In genomic region chr4:41611881-41612871, GRCh38 we compare ENCODE assay signal across 8 cellular contexts.
DNase-seq lines count a peak whose midpoint lies in the region; ATAC-seq and TF ChIP-seq lines count a peak whose summit lies in the region.

No MANE protein-coding gene starts in this region.

- no peaks in the 10 kb centered on the region for H3K9me2 ChIP-seq in GM23248 (ENCODE audit: insufficient read depth)

- no peak overlapping the region for H3K9ac ChIP-seq in GM23248
- H3K9ac ChIP-seq in adipocyte (ENCODE audit: low read length): no peak overlapping the region
- no peak overlapping the region for H3K9ac ChIP-seq in rectal smooth muscle tissue (ENCODE audit: low read length)

- H3K27ac ChIP-seq in GM23248: no peak overlapping the region
- H3K27ac ChIP-seq in right atrium auricular region: peak overlapping the region; percentile 46 to 69
- peak overlapping the region; percentile 55 for H3K27ac ChIP-seq in rectal smooth muscle tissue (ENCODE audit: low read depth, low read length)

- no peak overlapping the region for H2AFZ ChIP-seq in GM23248

- no peaks in the 10 kb centered on the region for H3K4me1 Mint-ChIP-seq in effector memory CD8-positive, alpha-beta T cell (ENCODE audit: low read depth in 2 of 2)

- 15 to 16% methylated on average over 14 of the region's 14 CpGs for WGBS in GM23248 (ENCODE audit: low coverage in 1 of 2, low lambda C conversion rate in 2 of 2, missing lambda C conversion rate in 2 of 2), 2 experiments

- 0 out of 2 replicates have a peak, but pooled peaks cover 5% of the 10 kb centered on the region for H3K27me3 ChIP-seq in GM23248 (replicated peaks; ENCODE audit: insufficient read depth)
- H3K27me3 ChIP-seq in adipocyte (replicated peaks; ENCODE audit: control insufficient read depth, insufficient read depth, low read length): no peaks in the 10 kb centered on the region
- no peaks in the 10 kb centered on the region for H3K27me3 ChIP-seq in right atrium auricular region
- no peaks in the 10 kb centered on the region for H3K27me3 ChIP-seq in rectal smooth muscle tissue (ENCODE audit: control insufficient read depth, insufficient read depth, low read length)

- no peak for ATAC-seq in HG02870 (IDR thresholded peaks at IDR 0.05; ENCODE audit: unreplicated experiment)
- ATAC-seq in effector memory CD8-positive, alpha-beta T cell (replicated peaks): no peak

- in situ Hi-C loops in GM23248 (cut with MboI): no loop called here

- peak overlapping the region; percentile 53 for H3K4me3 ChIP-seq in GM23248
- peak overlapping the region; percentile 28 for H3K4me3 ChIP-seq in adipocyte (ENCODE audit: low read length)
- peak overlapping the region in 1 of 2 donors; percentile 36 for H3K4me3 ChIP-seq in right atrium auricular region
- H3K4me3 ChIP-seq in rectal smooth muscle tissue (ENCODE audit: low read length): peak overlapping the region; percentile 16

- H3K36me3 Mint-ChIP-seq in effector memory CD8-positive, alpha-beta T cell (ENCODE audit: insufficient read depth): no peaks in the 10 kb centered on the region

- H3K9me3 ChIP-seq in GM23248 (ENCODE audit: low read depth) (no peaks in the 10 kb centered on the region), adipocyte (ENCODE audit: control insufficient read depth, low read length) (no peaks in the 10 kb centered on the region), right atrium auricular region (no peaks in the 10 kb centered on the region)

- DNase-seq in GM23248 (peak; percentile 60), adipocyte (ENCODE audit: low read depth) (peak; percentile 39), right atrium auricular region (ENCODE audit: low spot score) (peak; percentile 75)
- no peak for DNase-seq in activated CD4-positive, CD25-positive, alpha-beta regulatory T cell (lab: John Stamatoyannopoulos, UW)
- DNase-seq in effector memory CD8-positive, alpha-beta T cell: no peak
- no peak for DNase-seq in stimulated activated CD4-positive, alpha-beta T cell treated with anti-CD3 and anti-CD28 coated beads, Interleukin-4, amount 100 ng/mL, for 4 hours

- H3K4me3 Mint-ChIP-seq in effector memory CD8-positive, alpha-beta T cell: no peak overlapping the region

- H3F3A ChIP-seq in GM23248 (ENCODE audit: insufficient read depth): no peaks in the 10 kb centered on the region

- H3K4me1 ChIP-seq in GM23248 (ENCODE audit: insufficient read depth) (peaks cover 22% of the 10 kb centered on the region), adipocyte (ENCODE audit: control insufficient read depth, insufficient read depth, low read length) (peaks cover 22% of the 10 kb centered on the region), right atrium auricular region (peaks cover 0 to 27% of the 10 kb centered on the region in 2 donors), rectal smooth muscle tissue (ENCODE audit: control insufficient read depth, insufficient read depth, low read length) (peaks cover 6% of the 10 kb centered on the region)

- no peaks in the 10 kb centered on the region for H3K27me3 Mint-ChIP-seq in effector memory CD8-positive, alpha-beta T cell

- no peaks in the 10 kb centered on the region for H4K20me1 ChIP-seq in GM23248 (ENCODE audit: insufficient read depth)

- no peak overlapping the region for H3K27ac Mint-ChIP-seq in effector memory CD8-positive, alpha-beta T cell

- no peaks in the 10 kb centered on the region for H3K79me2 ChIP-seq in GM23248 (ENCODE audit: insufficient read depth)

- peak overlapping the region; percentile 75 for H3K4me2 ChIP-seq in GM23248 (ENCODE audit: unreplicated experiment)

- no peaks in the 10 kb centered on the region for H3K9me3 Mint-ChIP-seq in effector memory CD8-positive, alpha-beta T cell

- no peaks in the 10 kb centered on the region for H3K36me3 ChIP-seq in GM23248 (ENCODE audit: low read depth)
- H3K36me3 ChIP-seq in adipocyte (ENCODE audit: control insufficient read depth, insufficient read depth, low read length, severe bottlenecking): no peaks in the 10 kb centered on the region
- H3K36me3 ChIP-seq in right atrium auricular region: peaks cover 16% of the 10 kb centered on the region
- H3K36me3 ChIP-seq in rectal smooth muscle tissue (ENCODE audit: control insufficient read depth, insufficient read depth, low read length): no peaks in the 10 kb centered on the region

- peak in 1 of 2 donors; percentile 20 for TF ChIP-seq CTCF in right atrium auricular region (IDR thresholded peaks at IDR 0.05)

Comparison
In these comparisons a context has a peak if more than half of its experiments do, and no peak if none do; other contexts are left out.
1. DNase-seq: peak in GM23248 (single experiment), adipocyte (single experiment) and right atrium auricular region (single experiment); none in activated CD4-positive, CD25-positive, alpha-beta regulatory T cell (0 of 4), effector memory CD8-positive, alpha-beta T cell (0 of 3) and stimulated activated CD4-positive, alpha-beta T cell treated with anti-CD3 and anti-CD28 coated beads, Interleukin-4, amount 100 ng/mL, for 4 hours (0 of 2).